ENCODE assay signal across 19 cellular contexts in genomic region chr1:217563179-217563578, GRCh38.
A peak's percentile ranks its signal among the peaks of the same experiment; 100 is the strongest.
DNase-seq lines count a peak whose midpoint lies in the region; ATAC-seq and TF ChIP-seq lines count a peak whose summit lies in the region.
"Had no signal": no experiment of that assay in that cellular context is flagged by ENCODE, and none has a peak within 500 bp of the region (broad histone marks: within the 10 kb centered on the region; RNA-seq: fewer than 3 reads in every experiment).

No MANE protein-coding gene starts in this region.

- BruUV-seq in mammary epithelial cell (replicated peaks; lab: Mats Ljungman, UMichigan): no TSS peak

- H3K36me3 ChIP-seq in GM23248 (ENCODE audit: low read depth) (no peaks in the 10 kb centered on the region), OCI-LY3 (replicated peaks; ENCODE audit: low read depth, low read length) (no peaks in the 10 kb centered on the region), mammary epithelial cell (ENCODE audit: insufficient read depth, low read length) (no peaks in the 10 kb centered on the region), skeletal muscle satellite cell (ENCODE audit: insufficient read depth, low read length) (no peaks in the 10 kb centered on the region)

- ATAC-seq in HG02759 (IDR thresholded peaks at IDR 0.05; ENCODE audit: unreplicated experiment) (no peak), HG03521 (IDR thresholded peaks at IDR 0.05; ENCODE audit: unreplicated experiment) (no peak)
- ATAC-seq: HepG2 had no signal

- DNase-seq in GM23248 (no peak), mammary epithelial cell (no peak), H4 (ENCODE audit: low spot score) (no peak)
- DNase-seq: C1 segment of cervical spinal cord, Caco-2, DMS79, GDM1, GOT3, NCI-H1436 treated with DMSO at 0.1 percent for 48 hours, NCI-H2081 treated with DMSO at 0.1 percent for 48 hours, NCI-H2227 treated with DMSO at 0.1 percent for 48 hours, NCI-H526, OCI-M1 had no signal

- H3K4me1 ChIP-seq in GM23248 (ENCODE audit: insufficient read depth) (peaks cover 19% of the 10 kb centered on the region), OCI-LY3 (ENCODE audit: low read length) (no peaks in the 10 kb centered on the region), mammary epithelial cell (ENCODE audit: insufficient read depth, low read length) (peaks cover 18% of the 10 kb centered on the region), skeletal muscle satellite cell (ENCODE audit: control insufficient read depth, insufficient read depth, low read length) (peaks cover 17% of the 10 kb centered on the region)

- no peak overlapping the region for H3K9ac ChIP-seq in GM23248
- H3K9ac ChIP-seq in OCI-LY3 (ENCODE audit: low read length): no peak overlapping the region
- H3K9ac ChIP-seq in mammary epithelial cell (ENCODE audit: insufficient read depth, low read length): no peak overlapping the region
- no peak overlapping the region for H3K9ac ChIP-seq in skeletal muscle satellite cell (ENCODE audit: low read depth, low read length)

- CTCF ChIA-PET in mammary epithelial cell (lab: Charles Lee; ENCODE audit: low non-redundant PET): interaction anchor here (0.6 kb wide), 1 partner anchor 689 kb away, joined by 3 read pairs; no protein-coding TSS in a partner anchor

- H3K79me2 ChIP-seq in GM23248 (ENCODE audit: insufficient read depth) (no peaks in the 10 kb centered on the region), OCI-LY3 (ENCODE audit: low read length) (no peaks in the 10 kb centered on the region), mammary epithelial cell (ENCODE audit: insufficient read depth, low read length) (peaks cover 3% of the 10 kb centered on the region)

- H3K27ac ChIP-seq in GM23248 (peak overlapping the region; percentile 47), OCI-LY3 (ENCODE audit: low read length) (no peak overlapping the region), mammary epithelial cell (ENCODE audit: insufficient read depth, low read depth, low read length) (peak overlapping the region; percentile 85)
- H3K27ac ChIP-seq: SK-N-MC had no signal

- peaks cover 25% of the 10 kb centered on the region for H3F3A ChIP-seq in GM23248 (ENCODE audit: insufficient read depth)

- intact Hi-C loops in mammary epithelial cell (cut with micrococcal nuclease): loop anchor here (10.0 kb wide), 1 partner anchor 128 kb away; no protein-coding TSS in a partner anchor

- H3K27me3 ChIP-seq in GM23248 (replicated peaks; ENCODE audit: insufficient read depth) (no peaks in the 10 kb centered on the region), OCI-LY3 (ENCODE audit: low read depth, low read length) (no peaks in the 10 kb centered on the region), mammary epithelial cell (ENCODE audit: insufficient read depth, low read length) (no peaks in the 10 kb centered on the region), skeletal muscle satellite cell (ENCODE audit: control insufficient read depth, insufficient read depth, low read length) (no peaks in the 10 kb centered on the region)

- no peaks in the 10 kb centered on the region; the same call in 1 of the 2 replicates for H3K9me2 ChIP-seq in GM23248 (ENCODE audit: insufficient read depth)

- in situ Hi-C loops in GM23248 (cut with MboI) (no loop called here), mammary epithelial cell (cut with MboI; ENCODE audit: low sequenced_read_pairs in 2 of 2) (no loop called here)

- TF ChIP-seq CTCF in OCI-LY3 (IDR thresholded peaks at IDR 0.05; ENCODE audit: low read depth, low read length) (peak; percentile 3; the same call in 1 of the 2 replicates), mammary epithelial cell (conservative IDR thresholded peaks at IDR 0.05 in 1 of 2, IDR thresholded peaks at IDR 0.05 in 1 of 2; ENCODE audit: extremely low read depth in 1 of 2, insufficient read depth in 1 of 2, low read depth in 1 of 2, low read length in 2 of 2) (peak in 1 of 2 donors; percentile 9)

- H2AFZ ChIP-seq in GM23248 (no peak overlapping the region), OCI-LY3 (ENCODE audit: low read depth, low read length) (no peak overlapping the region), mammary epithelial cell (ENCODE audit: low read depth, low read length) (no peak overlapping the region)

- H4K20me1 ChIP-seq in GM23248 (ENCODE audit: insufficient read depth) (no peaks in the 10 kb centered on the region), OCI-LY3 (ENCODE audit: insufficient read depth, low read length) (no peaks in the 10 kb centered on the region), mammary epithelial cell (ENCODE audit: insufficient read depth, low read length) (no peaks in the 10 kb centered on the region)

- H3K4me3 ChIP-seq in GM23248: peak overlapping the region; percentile 48; the same call in 1 of the 2 replicates
- no peak overlapping the region for H3K4me3 ChIP-seq in OCI-LY3 (ENCODE audit: low read length)
- H3K4me3 ChIP-seq in mammary epithelial cell (replicated peaks in 1 of 3; ENCODE audit: insufficient read depth in 1 of 3, low read depth in 2 of 3, low read length in 3 of 3): no peak overlapping the region
- H3K4me3 ChIP-seq in skeletal muscle satellite cell (ENCODE audit: low read length): no peak overlapping the region
- H3K4me3 ChIP-seq: SK-N-MC had no signal

- H3K4me2 ChIP-seq in GM23248 (ENCODE audit: unreplicated experiment): peak overlapping the region; percentile 38
- no peak overlapping the region for H3K4me2 ChIP-seq in OCI-LY3 (ENCODE audit: low read length)
- peak overlapping the region; percentile 77 for H3K4me2 ChIP-seq in mammary epithelial cell (ENCODE audit: insufficient read depth, low read depth, low read length)
- H3K4me2 ChIP-seq in skeletal muscle satellite cell (ENCODE audit: low read length): peak overlapping the region; percentile 58

- no peaks in the 10 kb centered on the region for H3K9me3 ChIP-seq in GM23248 (ENCODE audit: low read depth)
- H3K9me3 ChIP-seq in OCI-LY3 (ENCODE audit: insufficient read depth, low read length): no peaks in the 10 kb centered on the region
- H3K9me3 ChIP-seq in mammary epithelial cell (replicated peaks; ENCODE audit: insufficient read depth, low read length): no peaks in the 10 kb centered on the region
- no peaks in the 10 kb centered on the region for H3K9me3 ChIP-seq in skeletal muscle satellite cell (replicated peaks; ENCODE audit: low read length)
- H3K9me3 ChIP-seq: Caco-2 had no signal

- dilution Hi-C loops in mammary epithelial cell (cut with HindIII; ENCODE audit: low sequenced_read_pairs): no loop called here
